14 cellular contexts compared by ENCODE assay signal in genomic region chr15:42719051-42719450, GRCh38.
"Had no signal": no experiment of that assay in that cellular context is flagged by ENCODE, and none has a peak within 500 bp of the region (broad histone marks: within the 10 kb centered on the region; RNA-seq: fewer than 3 reads in every experiment).

No MANE protein-coding gene starts in this region.

- H3K4me1 ChIP-seq: left ventricle myocardium inferior had no signal

- ATAC-seq: activated CD8-positive, alpha-beta T cell treated with anti-CD3 and anti-CD28 coated beads, Interleukin-2, amount 10 ng/mL, durations not matched to agents 7 days and 5 days; foreskin keratinocyte; naive thymus-derived CD4-positive, alpha-beta T cell; stimulated activated naive CD8-positive, alpha-beta T cell treated with anti-CD3 and anti-CD28 coated beads, Interleukin-15, Interleukin-2, amounts not matched to agents 100 U/mL and 50 U/mL, for 24 hours had no signal

- H3K4me3 Mint-ChIP-seq: activated CD4-positive, alpha-beta T cell treated with anti-CD3 and anti-CD28 coated beads, Interleukin-2, amount 10 ng/mL, durations not matched to agents 7 days and 5 days; activated CD8-positive, alpha-beta T cell treated with anti-CD3 and anti-CD28 coated beads, Interleukin-2, amount 10 ng/mL, durations not matched to agents 7 days and 5 days; activated naive CD8-positive, alpha-beta T cell; immature natural killer cell; naive thymus-derived CD4-positive, alpha-beta T cell had no signal

- H3K4me3 ChIP-seq: left ventricle myocardium inferior had no signal

- H3K36me3 Mint-ChIP-seq: activated naive CD8-positive, alpha-beta T cell had no signal

- H3K27me3 ChIP-seq: foreskin keratinocyte had no signal

- H3K27ac Mint-ChIP-seq: activated naive CD8-positive, alpha-beta T cell had no signal

- H3K27me3 Mint-ChIP-seq: activated CD4-positive, alpha-beta T cell treated with anti-CD3 and anti-CD28 coated beads, Interleukin-2, amount 10 ng/mL, durations not matched to agents 7 days and 5 days; activated naive CD8-positive, alpha-beta T cell; naive thymus-derived CD4-positive, alpha-beta T cell; progenitor cell of endocrine pancreas had no signal

- H3K27ac ChIP-seq: foreskin keratinocyte, left ventricle myocardium inferior had no signal

- DNase-seq: activated CD4-positive, alpha-beta T cell treated with anti-CD3 and anti-CD28 coated beads, Interleukin-2, amount 10 ng/mL, durations not matched to agents 7 days and 5 days; activated CD4-positive, CD25-positive, alpha-beta regulatory T cell treated with anti-CD3 and anti-CD28 coated beads, Interleukin-2, amount 50 U/mL, for 72 hours; activated CD8-positive, alpha-beta T cell treated with anti-CD3 and anti-CD28 coated beads, Interleukin-2, amount 10 ng/mL, durations not matched to agents 7 days and 5 days; activated gamma-delta T cell treated with Interleukin-2 at 50 U/mL for 16 hours; amniotic stem cell; erythroblast; foreskin keratinocyte; immature natural killer cell; left ventricle myocardium inferior; naive thymus-derived CD4-positive, alpha-beta T cell; stimulated activated CD4-positive, alpha-beta T cell treated with anti-CD3 and anti-CD28 coated beads, Interleukin-4, amount 100 ng/mL, for 4 hours; stimulated activated naive CD8-positive, alpha-beta T cell treated with anti-CD3 and anti-CD28 coated beads, Interleukin-15, Interleukin-2, amounts not matched to agents 100 U/mL and 50 U/mL, for 24 hours had no signal

- H3K4me1 Mint-ChIP-seq: activated CD4-positive, alpha-beta T cell treated with anti-CD3 and anti-CD28 coated beads, Interleukin-2, amount 10 ng/mL, durations not matched to agents 7 days and 5 days; immature natural killer cell; naive thymus-derived CD4-positive, alpha-beta T cell had no signal

- H3K9me3 Mint-ChIP-seq: activated CD4-positive, alpha-beta T cell treated with anti-CD3 and anti-CD28 coated beads, Interleukin-2, amount 10 ng/mL, durations not matched to agents 7 days and 5 days; immature natural killer cell; naive thymus-derived CD4-positive, alpha-beta T cell had no signal
